8 cellular contexts compared by ENCODE assay signal in genomic region chr1:8879348-8880067, GRCh38. TPM values are rescaled to one million over a fixed set of nuclear protein-coding genes. Genes with fewer than 3 reads are reported as not detected.
A peak's percentile ranks its signal among the peaks of the same experiment; 100 is the strongest.
DNase-seq lines count a peak whose midpoint lies in the region; ATAC-seq and TF ChIP-seq lines count a peak whose summit lies in the region.

No MANE protein-coding gene starts in this region.

- H3K27ac Mint-ChIP-seq in activated naive CD4-positive, alpha-beta T cell treated with anti-CD3 and anti-CD28 coated beads, Interleukin-2, amount 50 U/mL, for 24 hours, result peak overlapping the region; percentile 97
- peak overlapping the region; percentile 95 to 96 for H3K27ac Mint-ChIP-seq in stimulated activated naive CD8-positive, alpha-beta T cell treated with anti-CD3 and anti-CD28 coated beads, Interleukin-15, amount 100 ng/mL, for 72 hours

- H3K4me1 ChIP-seq in A673 (ENCODE audit: insufficient read depth, low read length, poor library complexity, severe bottlenecking), result peaks cover 29% of the 10 kb centered on the region
- peaks cover 32% of the 10 kb centered on the region for H3K4me1 ChIP-seq in iPS-18a (ENCODE audit: control insufficient read depth, low read depth, low read length)

- peak; percentile 49 for TF ChIP-seq CTCF in A673 (conservative IDR thresholded peaks at IDR 0.05; ENCODE audit: low read depth, low read length)

- CTCF ChIA-PET in A673 (lab: Charles Lee), result interaction anchor here (0.6 to 1.2 kb wide), 2 partner anchors 125 to 302 kb away, joined by 3 to 6 read pairs; no protein-coding TSS in a partner anchor

- intact Hi-C loops in A673 (cut with micrococcal nuclease; ENCODE audit: unreplicated experiment), result no loop called here

- H3K9ac ChIP-seq in iPS-18a (ENCODE audit: low read length), result peak overlapping the region; percentile 96

- no peaks in the 10 kb centered on the region for H3K27me3 Mint-ChIP-seq in activated naive CD4-positive, alpha-beta T cell treated with anti-CD3 and anti-CD28 coated beads, Interleukin-2, amount 50 U/mL, for 24 hours
- H3K27me3 Mint-ChIP-seq in stimulated activated naive CD8-positive, alpha-beta T cell treated with anti-CD3 and anti-CD28 coated beads, Interleukin-15, amount 100 ng/mL, for 72 hours, result no peaks in the 10 kb centered on the region

- H3K4me3 Mint-ChIP-seq in activated naive CD4-positive, alpha-beta T cell treated with anti-CD3 and anti-CD28 coated beads, Interleukin-2, amount 50 U/mL, for 24 hours, result peak overlapping the region; percentile 92
- H3K4me3 Mint-ChIP-seq in stimulated activated naive CD8-positive, alpha-beta T cell treated with anti-CD3 and anti-CD28 coated beads, Interleukin-15, amount 100 ng/mL, for 72 hours, result peak overlapping the region; percentile 89 to 93

- H3K4me3 ChIP-seq in A673 (ENCODE audit: low read depth, low read length, poor library complexity, severe bottlenecking), result peak overlapping the region; percentile 100
- peak overlapping the region; percentile 98 for H3K4me3 ChIP-seq in H7 (ENCODE audit: insufficient read depth, low read depth, low read length)
- H3K4me3 ChIP-seq in iPS-18a (ENCODE audit: low read length), result peak overlapping the region; percentile 91

- peaks cover 31% of the 10 kb centered on the region for H3K36me3 ChIP-seq in A673 (ENCODE audit: insufficient read depth, low read length, poor library complexity, severe bottlenecking)
- peaks cover 11% of the 10 kb centered on the region for H3K36me3 ChIP-seq in H7 (replicated peaks; ENCODE audit: control insufficient read depth, insufficient read depth, low read length)
- H3K36me3 ChIP-seq in iPS-18a (ENCODE audit: control insufficient read depth, low read depth, low read length), result peaks cover 19% of the 10 kb centered on the region

- peaks cover 25% of the 10 kb centered on the region for H3K4me1 Mint-ChIP-seq in activated naive CD4-positive, alpha-beta T cell treated with anti-CD3 and anti-CD28 coated beads, Interleukin-2, amount 50 U/mL, for 24 hours
- H3K4me1 Mint-ChIP-seq in stimulated activated naive CD8-positive, alpha-beta T cell treated with anti-CD3 and anti-CD28 coated beads, Interleukin-15, amount 100 ng/mL, for 72 hours, result peaks cover 40% of the 10 kb centered on the region

- DNase-seq in A673 (ENCODE audit: low spot score) (peak; percentile 71), H7 (no peak), NCI-H1092 treated with DMSO at 0.1 percent for 48 hours (lab: John Stamatoyannopoulos, UW) (no peak), NCI-H2107 treated with DMSO at 0.1 percent for 48 hours (lab: John Stamatoyannopoulos, UW; ENCODE audit: unreplicated experiment) (no peak), NCI-H2081 (lab: John Stamatoyannopoulos, UW) (no peak)
- DNase-seq in stimulated activated naive CD8-positive, alpha-beta T cell treated with anti-CD3 and anti-CD28 coated beads, Interleukin-15, amount 100 ng/mL, for 72 hours, result no peak

- no peaks in the 10 kb centered on the region for H3K9me3 ChIP-seq in A673 (ENCODE audit: low read depth, low read length, poor library complexity, severe bottlenecking)
- H3K9me3 ChIP-seq in iPS-18a (ENCODE audit: control insufficient read depth, low read depth, low read length), result no peaks in the 10 kb centered on the region

- no peaks in the 10 kb centered on the region for H3K9me3 Mint-ChIP-seq in activated naive CD4-positive, alpha-beta T cell treated with anti-CD3 and anti-CD28 coated beads, Interleukin-2, amount 50 U/mL, for 24 hours
- H3K9me3 Mint-ChIP-seq in stimulated activated naive CD8-positive, alpha-beta T cell treated with anti-CD3 and anti-CD28 coated beads, Interleukin-15, amount 100 ng/mL, for 72 hours, result no peaks in the 10 kb centered on the region

- H3K36me3 Mint-ChIP-seq in activated naive CD4-positive, alpha-beta T cell treated with anti-CD3 and anti-CD28 coated beads, Interleukin-2, amount 50 U/mL, for 24 hours, result peaks cover 27% of the 10 kb centered on the region

- ATAC-seq in stimulated activated naive CD8-positive, alpha-beta T cell treated with anti-CD3 and anti-CD28 coated beads, Interleukin-15, amount 100 ng/mL, for 72 hours, result no peak

- H3K27ac ChIP-seq in A673 (ENCODE audit: low read depth, low read length, poor library complexity, severe bottlenecking) (peak overlapping the region; percentile 99), iPS-18a (ENCODE audit: low read length) (peak overlapping the region; percentile 40)

- POLR2A ChIA-PET in A673 (lab: Charles Lee; ENCODE audit: low non-redundant PET), result no interaction called here

- H3K27me3 ChIP-seq in A673 (replicated peaks; ENCODE audit: insufficient read depth, low read depth, low read length, poor library complexity) (no peaks in the 10 kb centered on the region), H7 (ENCODE audit: control insufficient read depth, insufficient read depth, low read length) (no peaks in the 10 kb centered on the region), iPS-18a (ENCODE audit: control insufficient read depth, insufficient read depth, low read length) (peaks cover 9% of the 10 kb centered on the region)

- no TSS peak for BruUV-seq in A673 (replicated peaks; lab: Mats Ljungman, UMichigan)

RNA-seq across cellular contexts. Expression of gene ENO1, which starts 1.0 kb away (rescaled TPM):
- 2,313 and 2,659 TPM in 2 replicates for total RNA-seq in A673 (2021)
- total RNA-seq in H7 (2014; rRNA removed; shearing (Covaris generic)), result 4,341 and 4,764 TPM in 2 replicates
